ENCODE assay signal across 15 cellular contexts in the genomic region with DNA sequence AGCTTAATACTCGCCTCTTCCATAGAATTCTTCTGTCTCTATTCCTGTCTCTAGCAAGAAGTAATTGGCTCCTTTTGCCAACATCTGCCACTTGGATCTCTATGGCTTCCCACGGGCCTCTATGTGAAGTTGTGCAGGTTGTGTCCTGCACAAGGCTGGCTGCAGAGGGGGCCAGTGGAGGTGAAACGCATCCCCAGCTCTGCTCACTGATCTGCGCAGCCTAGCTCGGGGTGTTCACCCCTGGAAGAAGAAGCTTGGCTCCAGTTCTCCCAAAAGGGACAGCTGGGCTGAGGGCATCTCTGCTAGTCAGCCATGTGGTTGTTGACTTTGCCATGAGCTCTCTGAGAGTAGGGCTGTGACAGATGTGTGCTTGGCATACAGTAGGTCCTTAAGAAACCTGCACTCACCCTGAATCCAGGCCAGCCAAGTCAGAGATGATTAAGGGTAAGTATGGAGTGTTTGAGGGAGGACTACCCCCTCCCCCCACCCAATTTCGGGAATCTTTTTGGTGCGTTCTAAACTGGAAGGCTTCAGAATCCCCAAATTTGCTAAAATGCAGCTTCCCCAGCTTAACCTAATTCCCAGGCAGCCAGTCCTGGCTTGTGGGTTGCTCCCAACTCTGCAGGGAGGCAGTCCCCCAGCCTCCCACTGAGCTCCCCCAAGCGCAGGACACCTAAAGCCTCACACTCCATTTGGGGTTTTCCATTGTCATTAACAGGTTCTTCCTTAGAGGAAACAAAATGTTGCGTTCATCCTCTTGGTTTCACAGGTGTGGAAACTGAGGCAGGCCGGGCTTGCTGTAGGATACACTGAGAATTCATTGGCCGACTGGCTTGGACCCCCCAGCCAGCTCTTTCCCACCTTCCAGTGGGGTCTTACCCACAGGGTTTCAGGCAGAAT. TPM values are rescaled to one million over a fixed set of nuclear protein-coding genes. Genes with fewer than 3 reads are reported as not detected.
DNase-seq lines count a peak whose midpoint lies in the region; ATAC-seq and TF ChIP-seq lines count a peak whose summit lies in the region.
"Had no signal": no experiment of that assay in that cellular context is flagged by ENCODE, and none has a peak within 500 bp of the region (broad histone marks: within the 10 kb centered on the region; RNA-seq: fewer than 3 reads in every experiment).

No MANE protein-coding gene starts in this region.

- H3K9ac ChIP-seq in muscle layer of colon (ENCODE audit: low read length), result peak overlapping the region; percentile 4

- no peak for ATAC-seq in stimulated activated naive CD8-positive, alpha-beta T cell treated with anti-CD3 and anti-CD28 coated beads, Interleukin-15, Interleukin-2, amounts not matched to agents 100 U/mL and 50 U/mL, for 24 hours

- H3K9me3 ChIP-seq in muscle layer of colon (ENCODE audit: low read length), result no peaks in the 10 kb centered on the region
- H3K9me3 ChIP-seq in A673 (ENCODE audit: low read depth, low read length, poor library complexity, severe bottlenecking), result no peaks in the 10 kb centered on the region
- H3K9me3 ChIP-seq in SJCRH30 (replicated peaks), result no peaks in the 10 kb centered on the region
- no peaks in the 10 kb centered on the region for H3K9me3 ChIP-seq in BE2C
- H3K9me3 ChIP-seq: heart left ventricle, stomach had no signal

- H3K27ac ChIP-seq in muscle layer of colon (ENCODE audit: low read depth, low read length) (no peak overlapping the region), A673 (ENCODE audit: low read depth, low read length, poor library complexity, severe bottlenecking) (no peak overlapping the region), SJCRH30 (no peak overlapping the region)
- H3K27ac ChIP-seq: PC-9 had no signal

- H3K4me3 ChIP-seq in muscle layer of colon (ENCODE audit: low read depth in 1 of 2, low read length in 2 of 2) (peak overlapping the region in 1 of 2 donors; percentile 70), A673 (ENCODE audit: low read depth, low read length, poor library complexity, severe bottlenecking) (no peak overlapping the region), SJCRH30 (no peak overlapping the region), BE2C (ENCODE audit: low read depth, low read length) (no peak overlapping the region)
- H3K4me3 ChIP-seq: PC-9 had no signal

- H3K4me1 Mint-ChIP-seq in stimulated activated naive CD8-positive, alpha-beta T cell treated with anti-CD3 and anti-CD28 coated beads, Interleukin-15, Interleukin-2, amounts not matched to agents 100 ng/mL and 50 ng/mL, for 24 hours (ENCODE audit: low read depth), result peaks cover 20% of the 10 kb centered on the region
- peaks cover 15% of the 10 kb centered on the region for H3K4me1 Mint-ChIP-seq in activated T-helper 1 cell treated with anti-CD3 and anti-CD28 coated beads, Interleukin-12 subunit alpha, Interleukin-12 subunit beta, Interleukin-2, Interleukin-4 antibody, amounts not matched to agents 30 ng/mL and 10 ng/mL and 1 ng/mL, durations not matched to agents 14 hours and 24 hours and 36 hours (ENCODE audit: low read depth)

- no peaks in the 10 kb centered on the region for H3K36me3 Mint-ChIP-seq in stimulated activated naive CD8-positive, alpha-beta T cell treated with anti-CD3 and anti-CD28 coated beads, Interleukin-15, Interleukin-2, amounts not matched to agents 100 ng/mL and 50 ng/mL, for 24 hours (ENCODE audit: low read depth)
- H3K36me3 Mint-ChIP-seq in activated T-helper 1 cell treated with anti-CD3 and anti-CD28 coated beads, Interleukin-12 subunit alpha, Interleukin-12 subunit beta, Interleukin-2, Interleukin-4 antibody, amounts not matched to agents 30 ng/mL and 10 ng/mL and 1 ng/mL, durations not matched to agents 14 hours and 24 hours and 36 hours (ENCODE audit: low read depth), result peaks cover 3% of the 10 kb centered on the region

- intact Hi-C loops in activated T-helper 1 cell treated with anti-CD3 and anti-CD28 coated beads, Interleukin-12 subunit alpha, Interleukin-12 subunit beta, Interleukin-2, Interleukin-4 antibody, amounts not matched to agents 30 ng/mL and 10 ng/mL and 1 ng/mL, durations not matched to agents 14 hours and 24 hours and 36 hours (cut with micrococcal nuclease), result loop anchor here (2.0 to 5.0 kb wide), 2 partner anchors 61 to 153 kb away; partner anchors contain the start of gene KAT7
- intact Hi-C loops in A673 (cut with micrococcal nuclease; ENCODE audit: unreplicated experiment), result loop anchor here (5.0 to 10.0 kb wide), 2 partner anchors 143 to 235 kb away; partner anchors contain the start of gene SLC35B1

- POLR2A ChIA-PET in A673 (lab: Charles Lee; ENCODE audit: low non-redundant PET), result interaction anchor here (0.6 kb wide), 1 partner anchor 459 kb away, joined by 3 read pairs; no protein-coding TSS in a partner anchor

- H3K4me3 Mint-ChIP-seq in stimulated activated naive CD8-positive, alpha-beta T cell treated with anti-CD3 and anti-CD28 coated beads, Interleukin-15, Interleukin-2, amounts not matched to agents 100 ng/mL and 50 ng/mL, for 24 hours, result peak overlapping the region; percentile 72
- H3K4me3 Mint-ChIP-seq in activated T-helper 1 cell treated with anti-CD3 and anti-CD28 coated beads, Interleukin-12 subunit alpha, Interleukin-12 subunit beta, Interleukin-2, Interleukin-4 antibody, amounts not matched to agents 30 ng/mL and 10 ng/mL and 1 ng/mL, durations not matched to agents 14 hours and 24 hours and 36 hours, result peak overlapping the region; percentile 83

- H3K4me1 ChIP-seq in muscle layer of colon (ENCODE audit: insufficient read depth, low read length) (peaks cover 25% of the 10 kb centered on the region), A673 (ENCODE audit: insufficient read depth, low read length, poor library complexity, severe bottlenecking) (no peaks in the 10 kb centered on the region), SJCRH30 (no peaks in the 10 kb centered on the region; the same call in 1 of the 2 replicates), BE2C (peaks cover 3% of the 10 kb centered on the region; the same call in 1 of the 2 replicates)

- peak overlapping the region; percentile 57 for H3K27ac Mint-ChIP-seq in stimulated activated naive CD8-positive, alpha-beta T cell treated with anti-CD3 and anti-CD28 coated beads, Interleukin-15, Interleukin-2, amounts not matched to agents 100 ng/mL and 50 ng/mL, for 24 hours
- H3K27ac Mint-ChIP-seq in activated T-helper 1 cell treated with anti-CD3 and anti-CD28 coated beads, Interleukin-12 subunit alpha, Interleukin-12 subunit beta, Interleukin-2, Interleukin-4 antibody, amounts not matched to agents 30 ng/mL and 10 ng/mL and 1 ng/mL, durations not matched to agents 14 hours and 24 hours and 36 hours, result no peak overlapping the region

- CTCF ChIA-PET in A673 (lab: Charles Lee), result interaction anchor here (1.0 kb wide), 1 partner anchor 282 kb away, joined by 3 read pairs; no protein-coding TSS in a partner anchor

- BruUV-seq in A673 (replicated peaks; lab: Mats Ljungman, UMichigan), result no TSS peak

- peaks cover 2% of the 10 kb centered on the region for H3K27me3 Mint-ChIP-seq in stimulated activated naive CD8-positive, alpha-beta T cell treated with anti-CD3 and anti-CD28 coated beads, Interleukin-15, Interleukin-2, amounts not matched to agents 100 ng/mL and 50 ng/mL, for 24 hours
- peaks cover 15% of the 10 kb centered on the region for H3K27me3 Mint-ChIP-seq in activated T-helper 1 cell treated with anti-CD3 and anti-CD28 coated beads, Interleukin-12 subunit alpha, Interleukin-12 subunit beta, Interleukin-2, Interleukin-4 antibody, amounts not matched to agents 30 ng/mL and 10 ng/mL and 1 ng/mL, durations not matched to agents 14 hours and 24 hours and 36 hours (ENCODE audit: insufficient read depth)

- no peak for DNase-seq in stimulated activated naive CD8-positive, alpha-beta T cell treated with anti-CD3 and anti-CD28 coated beads, Interleukin-15, Interleukin-2, amounts not matched to agents 100 U/mL and 50 U/mL, for 24 hours
- DNase-seq in activated T-helper 1 cell treated with anti-CD3 and anti-CD28 coated beads, Interleukin-12 subunit alpha, Interleukin-12 subunit beta, Interleukin-2, Interleukin-4 antibody, amounts not matched to agents 30 ng/mL and 10 ng/mL and 1 ng/mL, durations not matched to agents 14 hours and 24 hours and 36 hours (ENCODE audit: low spot score), result no peak
- DNase-seq in iPS-NIHi7 (ENCODE audit: extremely low spot score) (no peak), A673 (ENCODE audit: low spot score) (no peak), SJCRH30 (no peak), BE2C (no peak)
- DNase-seq: PC-9; stimulated activated CD4-positive, alpha-beta T cell treated with anti-CD3 and anti-CD28 coated beads, Interleukin-4, amount 100 ng/mL, for 1 hour; stomach had no signal

- TF ChIP-seq CTCF in A673 (conservative IDR thresholded peaks at IDR 0.05; ENCODE audit: low read depth, low read length), result no peak
- TF ChIP-seq CTCF in BE2C (IDR thresholded peaks at IDR 0.05; ENCODE audit: low read depth, low read length), result no peak

- H3K9me3 Mint-ChIP-seq in stimulated activated naive CD8-positive, alpha-beta T cell treated with anti-CD3 and anti-CD28 coated beads, Interleukin-15, Interleukin-2, amounts not matched to agents 100 ng/mL and 50 ng/mL, for 24 hours, result no peaks in the 10 kb centered on the region
- no peaks in the 10 kb centered on the region for H3K9me3 Mint-ChIP-seq in activated T-helper 1 cell treated with anti-CD3 and anti-CD28 coated beads, Interleukin-12 subunit alpha, Interleukin-12 subunit beta, Interleukin-2, Interleukin-4 antibody, amounts not matched to agents 30 ng/mL and 10 ng/mL and 1 ng/mL, durations not matched to agents 14 hours and 24 hours and 36 hours

- H3K27me3 ChIP-seq in muscle layer of colon (ENCODE audit: control insufficient read depth in 1 of 2, insufficient read depth in 2 of 2, low read length in 2 of 2) (no peaks in the 10 kb centered on the region), A673 (replicated peaks; ENCODE audit: insufficient read depth, low read depth, low read length, poor library complexity) (no peaks in the 10 kb centered on the region), SJCRH30 (peaks cover 8% of the 10 kb centered on the region; the same call in 1 of the 2 replicates), BE2C (peaks cover 31% of the 10 kb centered on the region)
- H3K27me3 ChIP-seq: heart left ventricle had no signal

- H3K36me3 ChIP-seq in muscle layer of colon (ENCODE audit: insufficient read depth, low read length) (no peaks in the 10 kb centered on the region), A673 (ENCODE audit: insufficient read depth, low read length, poor library complexity, severe bottlenecking) (no peaks in the 10 kb centered on the region), SJCRH30 (no peaks in the 10 kb centered on the region), BE2C (no peaks in the 10 kb centered on the region)
- H3K36me3 ChIP-seq: heart left ventricle had no signal

RNA-seq across cellular contexts. Expression of gene TAC4, which starts 2.1 kb away (rescaled TPM):
- not detected in 2 replicates for total RNA-seq in activated T-helper 1 cell treated with anti-CD3 and anti-CD28 coated beads, Interleukin-12 subunit alpha, Interleukin-12 subunit beta, Interleukin-2, Interleukin-4 antibody, amounts not matched to agents 30 ng/mL and 10 ng/mL and 1 ng/mL, durations not matched to agents 14 hours and 24 hours and 36 hours
- not detected in 2 replicates for total RNA-seq in A673 (2021)
- not detected in 2 replicates for total RNA-seq in SJCRH30 (2014; rRNA removed; shearing (Covaris generic))
- polyA plus RNA-seq in BE2C (2012; ENCODE audit: insufficient read depth, insufficient read length, low read depth), result not detected
- total RNA-seq: activated CD8-positive, alpha-beta memory T cell treated with anti-CD3 and anti-CD28 coated beads for 36 hours; lower leg skin; PC-9; pulmonary artery endothelial cell; stomach had no signal
- polyA plus RNA-seq: heart left ventricle, stomach had no signal
